9 cellular contexts compared by ENCODE assay signal in the genomic region with DNA sequence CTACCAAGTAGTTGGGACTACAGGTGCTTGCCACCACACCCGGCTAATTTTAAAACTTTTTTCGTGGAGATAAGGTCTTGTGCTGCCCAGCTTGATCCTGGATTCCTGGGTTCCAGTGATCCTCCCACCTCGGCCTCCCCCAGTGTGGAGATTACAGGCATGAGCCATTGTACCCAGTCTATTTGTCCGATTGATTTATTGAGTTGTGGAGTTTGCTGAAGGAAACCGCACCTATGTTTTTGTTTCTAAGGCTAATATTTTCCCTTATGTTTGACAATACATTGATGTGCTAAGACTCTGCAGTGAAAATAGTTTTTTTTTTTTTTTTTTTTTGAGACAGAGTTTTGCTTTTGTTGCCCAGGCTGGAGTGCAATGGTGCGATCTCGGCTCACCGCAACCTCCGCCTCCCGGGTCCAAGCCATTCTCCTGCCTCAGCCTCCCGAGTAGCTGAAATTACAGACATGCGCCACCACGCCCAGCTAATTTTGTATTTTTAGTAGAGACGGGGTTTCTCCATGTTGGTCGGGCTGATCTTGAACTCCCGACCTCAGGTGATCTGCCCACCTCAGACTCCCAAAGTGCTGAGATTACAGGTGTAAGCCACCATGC. TPM values are rescaled to one million over a fixed set of nuclear protein-coding genes. Genes with fewer than 3 reads are reported as not detected.
DNase-seq lines count a peak whose midpoint lies in the region; ATAC-seq, FAIRE-seq and TF ChIP-seq lines count a peak whose summit lies in the region.
"Not testable (repeated sequence)": the region's sequence is repeated elsewhere in the genome, so short reads cannot be mapped to it uniquely, and the experiment has no call there.
"Had no signal": no experiment of that assay in that cellular context is flagged by ENCODE, and none has a peak within 500 bp of the region (broad histone marks: within the 10 kb centered on the region; RNA-seq: fewer than 3 reads in every experiment).

No MANE protein-coding gene starts in this region.

- not testable (repeated sequence) for H3K9ac ChIP-seq in HepG2 (ENCODE audit: insufficient read depth, low read depth, low read length); mucosa of stomach (ENCODE audit: low read length)

- CTCF ChIA-PET in HepG2 (lab: Yijun Ruan, JAX; ENCODE audit: low intra/inter-chr PET ratio, low total read pairs) = not testable (repeated sequence)

- peak in 1 of 2 experiments; percentile 70; a peak in 1 of 4 replicates for TF ChIP-seq EP300 in HepG2 (IDR thresholded peaks at IDR 0.05; ENCODE audit: low read depth in 2 of 2, low read length in 2 of 2)
- TF ChIP-seq EP300 in HepG2 (CRISPR knock-in tag; IDR thresholded peaks at IDR 0.05; ENCODE audit: borderline replicate concordance); stomach (IDR thresholded peaks at IDR 0.05): not testable (repeated sequence)

- peak overlapping the region; percentile 39; the same call in 1 of the 2 replicates for H3K4me2 ChIP-seq in HepG2 (ENCODE audit: low read depth, low read length)

- H3K4me3 ChIP-seq in HepG2 (replicated peaks in 1 of 3; ENCODE audit: insufficient read depth in 1 of 3, low read depth in 2 of 3, low read length in 3 of 3); mucosa of descending colon; stomach: not testable (repeated sequence)
- peak overlapping the region; percentile 6 for H3K4me3 ChIP-seq in mucosa of stomach (ENCODE audit: low read length)

- not testable (repeated sequence) for H3K27ac ChIP-seq in HepG2 (ENCODE audit: extremely low read length, insufficient read depth, low read length); stomach

- not testable (repeated sequence) for BruUV-seq in HepG2 (replicated peaks; lab: Mats Ljungman, UMichigan)

- H4K20me1 ChIP-seq in HepG2 (ENCODE audit: insufficient read depth, low read length) = not testable (repeated sequence)

- TF ChIP-seq POLR2A in HepG2 (IDR thresholded peaks at IDR 0.05; ENCODE audit: insufficient read depth in 1 of 2, low read depth in 2 of 2, low read length in 2 of 2); stomach (IDR thresholded peaks at IDR 0.05): not testable (repeated sequence)

- H3K9me3 ChIP-seq in HepG2 (ENCODE audit: low read length); mucosa of descending colon; mucosa of stomach (ENCODE audit: control insufficient read depth, low read length); stomach: not testable (repeated sequence)

- not testable (repeated sequence) for TF ChIP-seq CTCF in HepG2 (CRISPR knock-in tag; IDR thresholded peaks at IDR 0.05); mucosa of descending colon (IDR thresholded peaks at IDR 0.05); stomach (IDR thresholded peaks at IDR 0.05)

- not testable (repeated sequence) for TF ChIP-seq RAD21 in HepG2 (CRISPR knock-in tag; IDR thresholded peaks at IDR 0.05)

- not testable (repeated sequence) for H3K27me3 ChIP-seq in HepG2 (ENCODE audit: control insufficient read depth in 1 of 2, insufficient read depth in 2 of 2, low read length in 2 of 2); mucosa of stomach (ENCODE audit: control insufficient read depth, insufficient read depth, low read length); stomach

- intact Hi-C loops in left colon (cut with DNase I, micrococcal nuclease); HepG2 (cut with micrococcal nuclease; ENCODE audit: unreplicated experiment); mucosa of descending colon (cut with DNase I, micrococcal nuclease); stomach (cut with DNase I; ENCODE audit: low total_unique reads): not testable (repeated sequence)

- not testable (repeated sequence) for H2AFZ ChIP-seq in HepG2 (ENCODE audit: low read length)

- DNase-seq in islet precursor cell (peak; percentile 9), left lobe of liver (ENCODE audit: low spot score) (peak; percentile 5), HepG2 (ENCODE audit: low spot score) (peak; percentile 35), mucosa of gallbladder (ENCODE audit: low spot score) (peak; percentile 61), stomach (peak; percentile 24)
- not testable (repeated sequence) for DNase-seq in left colon, mucosa of descending colon

- in situ Hi-C loops in HepG2 (cut with HindIII; ENCODE audit: extremely low pct_ligation_motif_present, low pct_unique_long_range_greater_than_20kb) = not testable (repeated sequence)

- H3K4me1 ChIP-seq in HepG2 (ENCODE audit: insufficient read depth, low read length) (peaks cover 29% of the 10 kb centered on the region), mucosa of stomach (ENCODE audit: control insufficient read depth, insufficient read depth, low read length) (peaks cover 13% of the 10 kb centered on the region)
- H3K4me1 ChIP-seq in mucosa of descending colon (ENCODE audit: low read depth); stomach: not testable (repeated sequence)

- WGBS in HepG2 (ENCODE audit: low lambda C conversion rate) = 14% methylated on average over 13 of the region's 16 CpGs
- WGBS in stomach, 5 donors = 72 to 84% (median 75%) methylated on average over 16 of the region's 16 CpGs

- peak; percentile 35 for ATAC-seq in left colon
- not testable (repeated sequence) for ATAC-seq in left lobe of liver
- ATAC-seq in HepG2 = peak; percentile 83
- ATAC-seq in mucosa of descending colon = peak; percentile 31

- not testable (repeated sequence) for H3K36me3 ChIP-seq in HepG2 (replicated peaks in 1 of 2; ENCODE audit: control insufficient read depth in 1 of 2, insufficient read depth in 2 of 2, low read length in 2 of 2); mucosa of descending colon (ENCODE audit: low read depth); mucosa of stomach (ENCODE audit: control insufficient read depth, insufficient read depth, low read length); stomach

- not testable (repeated sequence) for H3K79me2 ChIP-seq in HepG2 (ENCODE audit: insufficient read depth, low read length)

- FAIRE-seq in HepG2 (lab: Jason Lieb, UNC) = not testable (repeated sequence)

- POLR2A ChIA-PET in HepG2 (lab: Yijun Ruan, JAX) = interaction anchor here (0.7 kb wide), 1 partner anchor 306 kb away, joined by 6 read pairs; no protein-coding TSS in a partner anchor

RNA-seq across cellular contexts. Expression of gene OCLN, which starts 20.0 kb away (rescaled TPM):
- 100 to 1,000 TPM; 127 to 129 TPM for total RNA-seq in left colon
- 27.3 TPM for total RNA-seq in left lobe of liver
- total RNA-seq in HepG2 (2016; rRNA removed; fragmentation: Illumina TruSeq; extraction: Trizol) = 28.4 and 34.8 TPM in 2 replicates
- 5.7 and 5.8 TPM in 2 replicates for total RNA-seq in HepG2 (2016; cell fraction: cytosol; rRNA removed; fragmentation: Illumina TruSeq; extraction: Trizol; ENCODE audit: low read depth)
- total RNA-seq in HepG2 (2016; cell fraction: insoluble cytoplasmic fraction; rRNA removed; fragmentation: Illumina TruSeq; extraction: Trizol) = 28.2 and 35.4 TPM in 2 replicates
- 10.6 and 11.6 TPM in 2 replicates for total RNA-seq in HepG2 (2016; cell fraction: membrane; rRNA removed; fragmentation: Illumina TruSeq; extraction: Trizol)
- 43.9 and 47.4 TPM in 2 replicates for total RNA-seq in HepG2 (2016; cell fraction: nucleus; rRNA removed; fragmentation: Illumina TruSeq; extraction: Trizol)
- polyA plus RNA-seq in HepG2 (2011; rRNA removed) = 24.1 and 26.2 TPM in 2 replicates
- 15.0 and 25.5 TPM in 2 replicates for polyA plus RNA-seq in HepG2 (2011; cell fraction: cytosol; rRNA removed)
- polyA plus RNA-seq in HepG2 (2011; cell fraction: nucleus; rRNA removed) = 10.5 and 13.3 TPM in 2 replicates
- polyA plus RNA-seq in HepG2 (2012) = 22.7 and 27.5 TPM in 2 replicates
- 1.5 and 1.9 TPM in 2 replicates for polyA plus RNA-seq in HepG2 (2016; cell fraction: cytosol; fragmentation: Illumina TruSeq; extraction: Trizol; ENCODE audit: low read depth)
- polyA plus RNA-seq in HepG2 (2016; cell fraction: insoluble cytoplasmic fraction; fragmentation: Illumina TruSeq; extraction: Trizol; ENCODE audit: low read depth) = 14.0 and 16.6 TPM in 2 replicates
- 2.9 TPM in 2 replicates for polyA plus RNA-seq in HepG2 (2016; cell fraction: membrane; fragmentation: Illumina TruSeq; extraction: Trizol; ENCODE audit: low read depth)
- polyA plus RNA-seq in HepG2 (2016; cell fraction: nucleus; fragmentation: Illumina TruSeq; extraction: Trizol; ENCODE audit: insufficient read depth, low read depth) = 32.0 and 39.4 TPM in 2 replicates
- polyA minus RNA-seq in HepG2 (2011; rRNA and poly(A)+ RNA removed; ENCODE audit: low replicate concordance) = 1.1 and 68.4 TPM in 2 replicates
- polyA minus RNA-seq in HepG2 (2011; cell fraction: cytosol; rRNA and poly(A)+ RNA removed) = 54.6 and 70.8 TPM in 2 replicates
- 58.3 and 68.8 TPM in 2 replicates for polyA minus RNA-seq in HepG2 (2011; cell fraction: nucleus; rRNA and poly(A)+ RNA removed)
- total RNA-seq in mucosa of descending colon = 100 to 1,000 TPM in 2 of 3 donors, 10 to 100 TPM in 1; 50.2 to 134 (median 130) TPM
- 152 TPM for total RNA-seq in mucosa of gallbladder
- total RNA-seq in stomach = 10 to 100 TPM; 17.5 to 81.9 (median 52.3) TPM
- 10 to 100 TPM in 1 of 3 donors, 1 to 10 TPM in 2; 4.4 to 12.5 (median 7.3) TPM for polyA plus RNA-seq in stomach

RNA-seq across cellular contexts. Expression of gene MARVELD2, which starts 57.7 kb away (rescaled TPM):
- total RNA-seq in left colon (10 to 100 TPM; 56.0 to 56.6 TPM), left lobe of liver (29.7 TPM), HepG2 (2016; rRNA removed; fragmentation: Illumina TruSeq; extraction: Trizol) (13.0 and 15.4 TPM in 2 replicates), mucosa of descending colon (10 to 100 TPM; 22.9 to 63.1 (median 48.0) TPM), mucosa of gallbladder (47.1 TPM), stomach (10 to 100 TPM in 4 of 5 donors, 1 to 10 TPM in 1; 5.3 to 37.1 (median 20.6) TPM)
- 7.1 and 7.3 TPM in 2 replicates for total RNA-seq in HepG2 (2016; cell fraction: cytosol; rRNA removed; fragmentation: Illumina TruSeq; extraction: Trizol; ENCODE audit: low read depth)
- total RNA-seq in HepG2 (2016; cell fraction: insoluble cytoplasmic fraction; rRNA removed; fragmentation: Illumina TruSeq; extraction: Trizol) = 12.0 and 14.4 TPM in 2 replicates
- total RNA-seq in HepG2 (2016; cell fraction: membrane; rRNA removed; fragmentation: Illumina TruSeq; extraction: Trizol) = 8.1 and 9.4 TPM in 2 replicates
- 14.4 and 14.8 TPM in 2 replicates for total RNA-seq in HepG2 (2016; cell fraction: nucleus; rRNA removed; fragmentation: Illumina TruSeq; extraction: Trizol)
- polyA plus RNA-seq in HepG2 (2011; rRNA removed) (10.7 and 11.1 TPM in 2 replicates), stomach (1 to 10 TPM; 3.7 to 4.0 (median 3.8) TPM)
- polyA plus RNA-seq in HepG2 (2011; cell fraction: cytosol; rRNA removed) = 8.3 and 11.7 TPM in 2 replicates
- 3.0 and 4.0 TPM in 2 replicates for polyA plus RNA-seq in HepG2 (2011; cell fraction: nucleus; rRNA removed)
- polyA plus RNA-seq in HepG2 (2012) = 6.6 and 7.6 TPM in 2 replicates
- polyA plus RNA-seq in HepG2 (2016; cell fraction: cytosol; fragmentation: Illumina TruSeq; extraction: Trizol; ENCODE audit: low read depth) = 1.1 TPM in 2 replicates
- 7.6 and 8.3 TPM in 2 replicates for polyA plus RNA-seq in HepG2 (2016; cell fraction: insoluble cytoplasmic fraction; fragmentation: Illumina TruSeq; extraction: Trizol; ENCODE audit: low read depth)
- polyA plus RNA-seq in HepG2 (2016; cell fraction: membrane; fragmentation: Illumina TruSeq; extraction: Trizol; ENCODE audit: low read depth) = 2.7 and 3.0 TPM in 2 replicates
- 11.7 and 12.6 TPM in 2 replicates for polyA plus RNA-seq in HepG2 (2016; cell fraction: nucleus; fragmentation: Illumina TruSeq; extraction: Trizol; ENCODE audit: insufficient read depth, low read depth)
- 20.4 and 23.3 TPM in 2 replicates for polyA minus RNA-seq in HepG2 (2011; rRNA and poly(A)+ RNA removed; ENCODE audit: low replicate concordance)
- 15.7 and 20.1 TPM in 2 replicates for polyA minus RNA-seq in HepG2 (2011; cell fraction: cytosol; rRNA and poly(A)+ RNA removed)
- polyA minus RNA-seq in HepG2 (2011; cell fraction: nucleus; rRNA and poly(A)+ RNA removed) = 12.5 and 18.4 TPM in 2 replicates
- total RNA-seq: A172 had no signal
